In genomic region chr5:142215915-142216681, GRCh38 we compare ENCODE assay signal across 10 cellular contexts.
DNase-seq lines count a peak whose midpoint lies in the region; ATAC-seq, FAIRE-seq and TF ChIP-seq lines count a peak whose summit lies in the region.
"Had no signal": no experiment of that assay in that cellular context is flagged by ENCODE, and none has a peak within 500 bp of the region (broad histone marks: within the 10 kb centered on the region; RNA-seq: fewer than 3 reads in every experiment).

No MANE protein-coding gene starts in this region.

- peak overlapping the region; percentile 70 for H3K4me2 ChIP-seq in mammary epithelial cell (ENCODE audit: insufficient read depth, low read depth, low read length)

- intact Hi-C loops in mammary epithelial cell (cut with micrococcal nuclease) (loop anchor here (2.0 kb wide), 2 partner anchors 35 to 111 kb away; no protein-coding TSS in a partner anchor), right lobe of liver (cut with DNase I) (no loop called here)

- H3K79me2 ChIP-seq in mammary epithelial cell (ENCODE audit: insufficient read depth, low read length) = no peaks in the 10 kb centered on the region

- H3K4me3 Mint-ChIP-seq in stimulated activated memory B cell treated with anti-CD40 and anti-IgM and Interleukin-4, amounts not matched to agents 10 μg/mL and 1 μg/mL and 100 μg/mL, for 72 hours = no peak overlapping the region
- no peak overlapping the region for H3K4me3 Mint-ChIP-seq in stimulated activated naive B cell treated with anti-CD40 and anti-IgM and Interleukin-4, amounts not matched to agents 10 μg/mL and 1 μg/mL and 100 μg/mL, for 72 hours

- dilution Hi-C loops in mammary epithelial cell (cut with HindIII; ENCODE audit: low sequenced_read_pairs) = loop anchor here (5.0 kb wide), 1 partner anchor 36 kb away; no protein-coding TSS in a partner anchor

- H3K4me3 ChIP-seq in mammary epithelial cell (replicated peaks in 1 of 3; ENCODE audit: insufficient read depth in 1 of 3, low read depth in 2 of 3, low read length in 3 of 3) (peak overlapping the region in 2 of 3 experiments; percentile 3 to 5), right lobe of liver (no peak overlapping the region)

- in situ Hi-C loops in mammary epithelial cell (cut with MboI; ENCODE audit: low sequenced_read_pairs in 2 of 2) = no loop called here

- CTCF ChIA-PET in mammary epithelial cell (lab: Charles Lee; ENCODE audit: low non-redundant PET) = interaction anchor here (0.6 kb wide), 3 partner anchors 27 to 381 kb away, joined by 3 to 6 read pairs (median 4); no protein-coding TSS in a partner anchor

- no peak overlapping the region for H3K27ac Mint-ChIP-seq in stimulated activated memory B cell treated with anti-CD40 and anti-IgM and Interleukin-4, amounts not matched to agents 10 μg/mL and 1 μg/mL and 100 μg/mL, for 72 hours
- H3K27ac Mint-ChIP-seq in stimulated activated naive B cell treated with anti-CD40 and anti-IgM and Interleukin-4, amounts not matched to agents 10 μg/mL and 1 μg/mL and 100 μg/mL, for 72 hours = no peak overlapping the region

- WGBS in mammary epithelial cell (ENCODE audit: low coverage, missing lambda C conversion rate) = 11% methylated on average over 13 of the region's 14 CpGs
- 61% methylated on average over 11 of the region's 14 CpGs for WGBS in right lobe of liver (ENCODE audit: insufficient coverage, low coverage, low lambda C conversion rate, missing lambda C conversion rate)

- peak overlapping the region; percentile 62 for H2AFZ ChIP-seq in mammary epithelial cell (ENCODE audit: low read depth, low read length)

- FAIRE-seq in urothelium cell line (lab: Jason Lieb, UNC) = no peak
- FAIRE-seq: A204.1, frontal cortex had no signal

- H3K27ac ChIP-seq in mammary epithelial cell (ENCODE audit: insufficient read depth, low read depth, low read length) = peak overlapping the region; percentile 58
- no peak overlapping the region for H3K27ac ChIP-seq in right lobe of liver

- H4K20me1 ChIP-seq in mammary epithelial cell (ENCODE audit: insufficient read depth, low read length) = no peaks in the 10 kb centered on the region

- no peaks in the 10 kb centered on the region for H3K4me1 Mint-ChIP-seq in stimulated activated memory B cell treated with anti-CD40 and anti-IgM and Interleukin-4, amounts not matched to agents 10 μg/mL and 1 μg/mL and 100 μg/mL, for 72 hours
- H3K4me1 Mint-ChIP-seq in stimulated activated naive B cell treated with anti-CD40 and anti-IgM and Interleukin-4, amounts not matched to agents 10 μg/mL and 1 μg/mL and 100 μg/mL, for 72 hours = peaks cover 6 to 7% of the 10 kb centered on the region in 2 donors

- peaks cover 25% of the 10 kb centered on the region for H3K4me1 ChIP-seq in mammary epithelial cell (ENCODE audit: insufficient read depth, low read length)
- H3K4me1 ChIP-seq in right lobe of liver = no peaks in the 10 kb centered on the region

- H3K36me3 ChIP-seq in mammary epithelial cell (ENCODE audit: insufficient read depth, low read length) (no peaks in the 10 kb centered on the region), right lobe of liver (no peaks in the 10 kb centered on the region)

- peaks cover 50% of the 10 kb centered on the region for H3K27me3 Mint-ChIP-seq in stimulated activated memory B cell treated with anti-CD40 and anti-IgM and Interleukin-4, amounts not matched to agents 10 μg/mL and 1 μg/mL and 100 μg/mL, for 72 hours
- peaks cover 13 to 32% of the 10 kb centered on the region in 2 donors for H3K27me3 Mint-ChIP-seq in stimulated activated naive B cell treated with anti-CD40 and anti-IgM and Interleukin-4, amounts not matched to agents 10 μg/mL and 1 μg/mL and 100 μg/mL, for 72 hours

- peak overlapping the region; percentile 47 for H3K9ac ChIP-seq in mammary epithelial cell (ENCODE audit: insufficient read depth, low read length)

- no peaks in the 10 kb centered on the region for H3K36me3 Mint-ChIP-seq in stimulated activated memory B cell treated with anti-CD40 and anti-IgM and Interleukin-4, amounts not matched to agents 10 μg/mL and 1 μg/mL and 100 μg/mL, for 72 hours
- H3K36me3 Mint-ChIP-seq in stimulated activated naive B cell treated with anti-CD40 and anti-IgM and Interleukin-4, amounts not matched to agents 10 μg/mL and 1 μg/mL and 100 μg/mL, for 72 hours = no peaks in the 10 kb centered on the region

- no peaks in the 10 kb centered on the region for H3K9me3 ChIP-seq in mammary epithelial cell (replicated peaks; ENCODE audit: insufficient read depth, low read length)
- no peaks in the 10 kb centered on the region for H3K9me3 ChIP-seq in right lobe of liver

- no TSS peak for BruUV-seq in mammary epithelial cell (replicated peaks; lab: Mats Ljungman, UMichigan)

- TF ChIP-seq CTCF in mammary epithelial cell (conservative IDR thresholded peaks at IDR 0.05 in 1 of 2, IDR thresholded peaks at IDR 0.05 in 1 of 2; ENCODE audit: extremely low read depth in 1 of 2, insufficient read depth in 1 of 2, low read depth in 1 of 2, low read length in 2 of 2) (peak in 1 of 2 donors; percentile 3), right lobe of liver (IDR thresholded peaks at IDR 0.05) (no peak)

- TF ChIP-seq POLR2A in right lobe of liver (IDR thresholded peaks at IDR 0.05) = no peak

- peak in 3 of 4 donors; percentile 20 to 44 (median 20) for ATAC-seq in right lobe of liver
- no peak for ATAC-seq in stimulated activated memory B cell treated with anti-CD40 and anti-IgM and Interleukin-4, amounts not matched to agents 10 μg/mL and 1 μg/mL and 100 μg/mL, for 72 hours
- no peak for ATAC-seq in stimulated activated naive B cell treated with anti-CD40 and anti-IgM and Interleukin-4, amounts not matched to agents 10 μg/mL and 1 μg/mL and 100 μg/mL, for 72 hours (replicated peaks)

- DNase-seq in DMS53 (lab: John Stamatoyannopoulos, UW) (peak; percentile 47), DMS53 treated with DMSO at 0.1 percent for 48 hours (lab: John Stamatoyannopoulos, UW; ENCODE audit: unreplicated experiment) (no peak), mammary epithelial cell (peak; percentile 95), right lobe of liver (no peak), urothelium cell line (ENCODE audit: low spot score) (peak; percentile 90), cortex of kidney (lab: John Stamatoyannopoulos, UW) (no peak)
- DNase-seq in stimulated activated naive B cell treated with anti-CD40 and anti-IgM and Interleukin-4, amounts not matched to agents 10 μg/mL and 1 μg/mL and 100 μg/mL, for 72 hours = no peak

- no peaks in the 10 kb centered on the region for H3K9me3 Mint-ChIP-seq in stimulated activated memory B cell treated with anti-CD40 and anti-IgM and Interleukin-4, amounts not matched to agents 10 μg/mL and 1 μg/mL and 100 μg/mL, for 72 hours
- H3K9me3 Mint-ChIP-seq in stimulated activated naive B cell treated with anti-CD40 and anti-IgM and Interleukin-4, amounts not matched to agents 10 μg/mL and 1 μg/mL and 100 μg/mL, for 72 hours = no peaks in the 10 kb centered on the region

- H3K27me3 ChIP-seq in mammary epithelial cell (ENCODE audit: insufficient read depth, low read length) (no peaks in the 10 kb centered on the region), right lobe of liver (no peaks in the 10 kb centered on the region)

Comparison
In these comparisons a context has a peak if more than half of its experiments do, and no peak if none do; other contexts are left out.
1. DNase-seq: peak in DMS53 (single experiment), mammary epithelial cell (single experiment) and urothelium cell line (single experiment); none in DMS53 treated with DMSO at 0.1 percent for 48 hours (single experiment), right lobe of liver (0 of 3), cortex of kidney (single experiment) and stimulated activated naive B cell treated with anti-CD40 and anti-IgM and Interleukin-4, amounts not matched to agents 10 μg/mL and 1 μg/mL and 100 μg/mL, for 72 hours (single experiment).
2. H3K4me3 ChIP-seq: peak in mammary epithelial cell (2 of 3); none in right lobe of liver (0 of 3).
3. ATAC-seq: peak in right lobe of liver (3 of 4); none in stimulated activated memory B cell treated with anti-CD40 and anti-IgM and Interleukin-4, amounts not matched to agents 10 μg/mL and 1 μg/mL and 100 μg/mL, for 72 hours (single experiment) and stimulated activated naive B cell treated with anti-CD40 and anti-IgM and Interleukin-4, amounts not matched to agents 10 μg/mL and 1 μg/mL and 100 μg/mL, for 72 hours (0 of 2).